9 cellular contexts compared by ENCODE assay signal in the genomic region with DNA sequence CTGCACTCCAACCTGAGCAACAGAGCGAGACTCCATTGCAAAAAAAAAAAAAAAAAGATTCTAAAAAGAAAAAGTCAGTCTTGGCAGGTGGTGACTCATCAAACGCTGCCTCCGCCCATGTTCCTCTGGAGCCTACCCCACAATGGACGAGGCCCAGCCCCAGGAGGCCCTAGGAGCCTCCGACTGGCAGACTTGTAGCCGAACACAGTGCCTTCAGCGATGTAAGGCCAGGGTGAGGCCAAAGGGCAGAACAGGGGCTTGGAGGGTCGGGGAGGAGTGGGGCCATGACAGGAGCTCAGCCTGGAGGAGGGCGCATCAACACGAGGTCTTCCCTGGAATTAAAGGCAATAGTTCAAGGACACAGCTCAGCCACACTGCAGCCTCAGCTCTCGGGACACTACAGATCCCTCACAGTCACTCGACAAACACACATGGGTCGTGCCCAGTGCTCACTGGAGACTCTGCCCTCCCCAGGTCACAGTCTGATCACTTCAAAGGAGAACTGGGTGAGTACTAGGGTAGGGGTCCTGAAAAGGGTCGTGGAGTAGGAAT. TPM values are rescaled to one million over a fixed set of nuclear protein-coding genes. Genes with fewer than 3 reads are reported as not detected.
DNase-seq lines count a peak whose midpoint lies in the region; ATAC-seq, FAIRE-seq and TF ChIP-seq lines count a peak whose summit lies in the region.
"Had no signal": no experiment of that assay in that cellular context is flagged by ENCODE, and none has a peak within 500 bp of the region (broad histone marks: within the 10 kb centered on the region; RNA-seq: fewer than 3 reads in every experiment).

No MANE protein-coding gene starts in this region.

- TF ChIP-seq CTCF in omental fat pad (IDR thresholded peaks at IDR 0.05) = no peak
- no peak for TF ChIP-seq CTCF in pancreas (IDR thresholded peaks at IDR 0.05)

- no peak for TF ChIP-seq RAD21 in Ishikawa (IDR thresholded peaks at IDR 0.05; ENCODE audit: low read depth)

- FAIRE-seq in pancreas (lab: Jason Lieb, UNC) = no peak

- H3K27ac ChIP-seq in caudate nucleus (ENCODE audit: low read depth, low read length) (peak overlapping the region; percentile 21), pancreas (no peak overlapping the region)

- H3K4me3 ChIP-seq in pancreas = no peak overlapping the region

- no peak for TF ChIP-seq EP300 in Ishikawa (IDR thresholded peaks at IDR 0.05; ENCODE audit: borderline replicate concordance)

- H3K4me1 ChIP-seq in pancreas = peaks cover 0 to 5% (median 4%) of the 10 kb centered on the region in 3 donors

- ATAC-seq in omental fat pad (ENCODE audit: low FRiP score) (peak; percentile 41), pancreas (no peak), sciatic nerve (no peak)

- WGBS in pancreas, 2 donors = 40 to 44% methylated on average over 14 of the region's 14 CpGs

- intact Hi-C loops in pancreas (cut with DNase I) (no loop called here), sciatic nerve (cut with DNase I) (no loop called here)

- H3K27me3 ChIP-seq in pancreas = no peaks in the 10 kb centered on the region

- peaks cover 0 to 12% (median 0%) of the 10 kb centered on the region in 3 donors for H3K36me3 ChIP-seq in pancreas

- DNase-seq in GM03348 (ENCODE audit: low spot score) = peak; percentile 83
- peak in 23 of 61 donors; percentile 6 to 64 (median 20) for DNase-seq in caudate nucleus (lab: John Stamatoyannopoulos, UW)
- no peak for DNase-seq in omental fat pad (ENCODE audit: low spot score)
- no peak for DNase-seq in activated gamma-delta T cell treated with Interleukin-2 at 50 U/mL for 16 hours
- DNase-seq in pancreas = no peak
- DNase-seq in DMS114 treated with DMSO at 0.1 percent for 48 hours (lab: John Stamatoyannopoulos, UW; ENCODE audit: unreplicated experiment) = no peak
- DNase-seq in sciatic nerve (ENCODE audit: low spot score) = no peak
- DNase-seq: NCI-H748 treated with DMSO at 0.1 percent for 48 hours had no signal

- no peaks in the 10 kb centered on the region for H3K9me3 ChIP-seq in pancreas

TF ChIP-seq in Ishikawa, 13 proteins besides CTCF, POLR2A, EP300 and RAD21:
- TF ChIP-seq, protein P1, sequence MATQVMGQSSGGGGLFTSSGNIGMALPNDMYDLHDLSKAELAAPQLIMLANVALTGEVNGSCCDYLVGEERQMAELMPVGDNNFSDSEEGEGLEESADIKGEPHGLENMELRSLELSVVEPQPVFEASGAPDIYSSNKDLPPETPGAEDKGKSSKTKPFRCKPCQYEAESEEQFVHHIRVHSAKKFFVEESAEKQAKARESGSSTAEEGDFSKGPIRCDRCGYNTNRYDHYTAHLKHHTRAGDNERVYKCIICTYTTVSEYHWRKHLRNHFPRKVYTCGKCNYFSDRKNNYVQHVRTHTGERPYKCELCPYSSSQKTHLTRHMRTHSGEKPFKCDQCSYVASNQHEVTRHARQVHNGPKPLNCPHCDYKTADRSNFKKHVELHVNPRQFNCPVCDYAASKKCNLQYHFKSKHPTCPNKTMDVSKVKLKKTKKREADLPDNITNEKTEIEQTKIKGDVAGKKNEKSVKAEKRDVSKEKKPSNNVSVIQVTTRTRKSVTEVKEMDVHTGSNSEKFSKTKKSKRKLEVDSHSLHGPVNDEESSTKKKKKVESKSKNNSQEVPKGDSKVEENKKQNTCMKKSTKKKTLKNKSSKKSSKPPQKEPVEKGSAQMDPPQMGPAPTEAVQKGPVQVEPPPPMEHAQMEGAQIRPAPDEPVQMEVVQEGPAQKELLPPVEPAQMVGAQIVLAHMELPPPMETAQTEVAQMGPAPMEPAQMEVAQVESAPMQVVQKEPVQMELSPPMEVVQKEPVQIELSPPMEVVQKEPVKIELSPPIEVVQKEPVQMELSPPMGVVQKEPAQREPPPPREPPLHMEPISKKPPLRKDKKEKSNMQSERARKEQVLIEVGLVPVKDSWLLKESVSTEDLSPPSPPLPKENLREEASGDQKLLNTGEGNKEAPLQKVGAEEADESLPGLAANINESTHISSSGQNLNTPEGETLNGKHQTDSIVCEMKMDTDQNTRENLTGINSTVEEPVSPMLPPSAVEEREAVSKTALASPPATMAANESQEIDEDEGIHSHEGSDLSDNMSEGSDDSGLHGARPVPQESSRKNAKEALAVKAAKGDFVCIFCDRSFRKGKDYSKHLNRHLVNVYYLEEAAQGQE (IDR thresholded peaks at IDR 0.05; ENCODE audit: low read depth) = no peak
- TF ChIP-seq ZBTB7A (IDR thresholded peaks at IDR 0.05; ENCODE audit: low read depth) = 0 out of 2 replicates have a peak, but pooled peaks have one; percentile 38

RNA-seq across cellular contexts. Expression of gene USE1, which starts 5.1 kb away (rescaled TPM):
- total RNA-seq in omental fat pad = 10 to 100 TPM; 14.5 to 22.3 (median 20.7) TPM
- total RNA-seq in pancreas = 10 to 100 TPM; 12.8 to 22.4 (median 16.4) TPM
- polyA plus RNA-seq in pancreas = 10 to 100 TPM; 43.3 to 46.6 TPM
- total RNA-seq in sciatic nerve = 27.4 TPM

RNA-seq across cellular contexts. Expression of gene OCEL1, which starts 5.7 kb away (rescaled TPM):
- total RNA-seq in omental fat pad (10 to 100 TPM in 1 of 4 donors, 1 to 10 TPM in 3; 6.7 to 17.7 (median 9.3) TPM), pancreas (10 to 100 TPM; 13.4 to 19.6 (median 16.9) TPM), sciatic nerve (23.4 TPM)
- 10 to 100 TPM; 20.9 to 28.4 TPM for polyA plus RNA-seq in pancreas

RNA-seq across cellular contexts. Expression of gene NR2F6, which starts 25.4 kb away (rescaled TPM):
- total RNA-seq in omental fat pad (10 to 100 TPM; 16.9 to 45.4 (median 29.8) TPM), pancreas (10 to 100 TPM; 32.5 to 51.2 (median 39.7) TPM), sciatic nerve (23.9 TPM)
- polyA plus RNA-seq in pancreas = 10 to 100 TPM; 21.3 to 23.5 TPM

RNA-seq across cellular contexts. Expression of gene USHBP1, which starts 44.3 kb away (rescaled TPM):
- 10 to 100 TPM in 1 of 4 donors, 1 to 10 TPM in 3; 2.4 to 43.3 (median 5.8) TPM for total RNA-seq in omental fat pad
- 1 to 10 TPM; 1.2 to 2.9 (median 1.8) TPM for total RNA-seq in pancreas
- polyA plus RNA-seq in pancreas = 10 to 100 TPM in 1 of 2 donors, 1 to 10 TPM in 1; 9.3 to 11.1 TPM
- 9.6 TPM for total RNA-seq in sciatic nerve

RNA-seq across cellular contexts. Expression of gene BABAM1, which starts 47.0 kb away (rescaled TPM):
- total RNA-seq in omental fat pad = 10 to 100 TPM; 46.0 to 62.1 (median 59.1) TPM
- 10 to 100 TPM; 25.5 to 46.8 (median 31.8) TPM for total RNA-seq in pancreas
- 10 to 100 TPM; 64.1 to 71.1 TPM for polyA plus RNA-seq in pancreas
- total RNA-seq in sciatic nerve = 66.6 TPM
